1 cellular context compared by ENCODE assay signal in the genomic region with DNA sequence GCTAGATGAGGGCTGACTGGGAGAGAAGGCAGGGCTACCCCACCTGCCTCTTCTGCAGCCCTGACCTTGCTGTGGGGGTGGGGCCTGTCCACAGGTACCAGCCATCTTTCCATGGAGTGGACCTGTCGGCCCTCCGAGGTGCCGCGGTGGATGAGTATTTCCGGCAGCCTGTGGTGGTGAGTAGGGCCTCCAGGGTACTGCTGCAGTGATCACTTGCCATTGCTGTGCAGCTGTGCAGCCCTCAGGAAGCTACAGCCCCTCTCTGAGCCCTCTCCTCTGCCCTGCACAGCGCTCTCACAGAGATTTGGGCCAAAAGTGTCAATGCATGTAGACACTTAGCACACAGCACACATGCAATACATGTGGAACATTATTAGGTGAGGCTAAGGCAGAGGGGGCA.
TF ChIP-seq lines count a peak whose summit lies in the region.

No MANE protein-coding gene starts in this region.

TF ChIP-seq in HepG2, 621 proteins besides CTCF, POLR2A, EP300 and RAD21:
- TF ChIP-seq, protein P1, sequence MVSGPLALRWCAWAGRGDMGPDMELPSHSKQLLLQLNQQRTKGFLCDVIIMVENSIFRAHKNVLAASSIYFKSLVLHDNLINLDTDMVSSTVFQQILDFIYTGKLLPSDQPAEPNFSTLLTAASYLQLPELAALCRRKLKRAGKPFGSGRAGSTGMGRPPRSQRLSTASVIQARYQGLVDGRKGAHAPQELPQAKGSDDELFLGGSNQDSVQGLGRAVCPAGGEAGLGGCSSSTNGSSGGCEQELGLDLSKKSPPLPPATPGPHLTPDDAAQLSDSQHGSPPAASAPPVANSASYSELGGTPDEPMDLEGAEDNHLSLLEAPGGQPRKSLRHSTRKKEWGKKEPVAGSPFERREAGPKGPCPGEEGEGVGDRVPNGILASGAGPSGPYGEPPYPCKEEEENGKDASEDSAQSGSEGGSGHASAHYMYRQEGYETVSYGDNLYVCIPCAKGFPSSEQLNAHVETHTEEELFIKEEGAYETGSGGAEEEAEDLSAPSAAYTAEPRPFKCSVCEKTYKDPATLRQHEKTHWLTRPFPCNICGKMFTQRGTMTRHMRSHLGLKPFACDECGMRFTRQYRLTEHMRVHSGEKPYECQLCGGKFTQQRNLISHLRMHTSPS (CRISPR knock-in tag; IDR thresholded peaks at IDR 0.05; ENCODE audit: low read depth), result no peak
- peak; percentile 89 for TF ChIP-seq ZNF768 (CRISPR knock-in tag; IDR thresholded peaks at IDR 0.05)
- no peak for TF ChIP-seq ZBTB46 (CRISPR knock-in tag; IDR thresholded peaks at IDR 0.05; ENCODE audit: borderline replicate concordance)
